ENCODE assay signal across 23 cellular contexts in genomic region chr3:121552797-121553196, GRCh38. TPM values are rescaled to one million over a fixed set of nuclear protein-coding genes. Genes with fewer than 3 reads are reported as not detected.
"Had no signal": no experiment of that assay in that cellular context is flagged by ENCODE, and none has a peak within 500 bp of the region (broad histone marks: within the 10 kb centered on the region; RNA-seq: fewer than 3 reads in every experiment).

No MANE protein-coding gene starts in this region.

- H3K27me3 ChIP-seq: brain microvascular endothelial cell, colonic mucosa, tibial nerve, uterus had no signal

- ATAC-seq: activated CD8-positive, alpha-beta T cell treated with anti-CD3 and anti-CD28 coated beads, Interleukin-2, amount 10 ng/mL, durations not matched to agents 7 days and 5 days; lower lobe of right lung; psoas muscle had no signal

- H3K9me3 ChIP-seq: colonic mucosa, lower lobe of right lung, psoas muscle, tibial nerve, uterus had no signal

- H3K4me1 ChIP-seq: colonic mucosa, lower lobe of right lung, psoas muscle, uterus had no signal

- DNase-seq: activated CD4-positive, alpha-beta T cell treated with anti-CD3 and anti-CD28 coated beads for 48 hours; activated CD4-positive, CD25-positive, alpha-beta regulatory T cell; activated CD8-positive, alpha-beta T cell treated with anti-CD3 and anti-CD28 coated beads, Interleukin-2, amount 10 ng/mL, durations not matched to agents 7 days and 5 days; activated T-cell treated with anti-CD3 and anti-CD28 coated beads, Interleukin-2, amount 50 U/mL, for 24 hours; brain microvascular endothelial cell; colonic mucosa; endodermal cell; glutamatergic neuron; hippocampal formation; left cardiac atrium; lower lobe of right lung; nephron progenitor cell; psoas muscle; right cardiac atrium; stimulated activated CD4-positive, alpha-beta T cell treated with anti-CD3 and anti-CD28 coated beads, Interleukin-15, amount 100 ng/mL, for 24 hours; stimulated activated CD4-positive, alpha-beta T cell treated with anti-CD3 and anti-CD28 coated beads, Interleukin-2, amount 100 ng/mL, for 48 hours; T-helper 9 cell; uterus had no signal

- H3K4me3 ChIP-seq: colonic mucosa, lower lobe of right lung, skin epidermis, uterus had no signal

- H3K36me3 ChIP-seq: brain microvascular endothelial cell, colonic mucosa, lower lobe of right lung, tibial nerve, uterus had no signal

- H3K27ac ChIP-seq: brain microvascular endothelial cell, colonic mucosa, epithelial cell of prostate, lower lobe of right lung, psoas muscle, skin epidermis, uterus had no signal

RNA-seq across cellular contexts. Expression of gene ARGFX, which starts 15.0 kb away (rescaled TPM):
- total RNA-seq: activated CD8-positive, alpha-beta T cell treated with anti-CD3 and anti-CD28 coated beads, Interleukin-2, amount 10 ng/mL, durations not matched to agents 7 days and 5 days; activated naive CD4-positive, alpha-beta T cell treated with anti-CD3 and anti-CD28 coated beads for 36 hours; colonic mucosa; endodermal cell; left cardiac atrium; lower lobe of right lung; osteocyte; psoas muscle; right cardiac atrium; tibial nerve; uterus had no signal
- polyA plus RNA-seq: psoas muscle, right cardiac atrium had no signal

RNA-seq across cellular contexts. Expression of gene FBXO40, which starts 40.4 kb away (rescaled TPM):
- total RNA-seq: activated CD8-positive, alpha-beta T cell treated with anti-CD3 and anti-CD28 coated beads, Interleukin-2, amount 10 ng/mL, durations not matched to agents 7 days and 5 days; activated naive CD4-positive, alpha-beta T cell treated with anti-CD3 and anti-CD28 coated beads for 36 hours; colonic mucosa; endodermal cell; osteocyte; tibial nerve had no signal
